ENCODE assay signal across 5 cellular contexts in genomic region chr17:47466976-47467375, GRCh38.
A peak's percentile ranks its signal among the peaks of the same experiment; 100 is the strongest.
DNase-seq lines count a peak whose midpoint lies in the region; TF ChIP-seq lines count a peak whose summit lies in the region.
"Not testable (repeated sequence)": the region's sequence is repeated elsewhere in the genome, so short reads cannot be mapped to it uniquely, and the experiment has no call there.

No MANE protein-coding gene starts in this region.

- H3K4me3 Mint-ChIP-seq in chondrocyte (ENCODE audit: unreplicated experiment), result not testable (repeated sequence)

- not testable (repeated sequence) for H3K9ac ChIP-seq in adipocyte (ENCODE audit: low read length); trophoblast cell (ENCODE audit: low read length)

- H3K4me3 ChIP-seq in adipocyte (ENCODE audit: low read length); trophoblast cell (ENCODE audit: low read depth, low read length): not testable (repeated sequence)

- H2BK120ac ChIP-seq in trophoblast cell (ENCODE audit: insufficient read depth, low read length, poor library complexity), result not testable (repeated sequence)

- not testable (repeated sequence) for H3K36me3 Mint-ChIP-seq in chondrocyte (ENCODE audit: low read depth)

- H4K12ac ChIP-seq in trophoblast cell (ENCODE audit: low read depth, low read length), result not testable (repeated sequence)

- H3K4me2 ChIP-seq in trophoblast cell (ENCODE audit: low read length), result not testable (repeated sequence)

- H2AFZ ChIP-seq in trophoblast cell (ENCODE audit: insufficient read depth, low read length, poor library complexity), result not testable (repeated sequence)

- not testable (repeated sequence) for H4K8ac ChIP-seq in trophoblast cell (ENCODE audit: low read depth, low read length)

- peaks cover 20% of the 10 kb centered on the region for H3K4me1 Mint-ChIP-seq in chondrocyte (ENCODE audit: low read depth)

- H3K9me3 Mint-ChIP-seq in chondrocyte (ENCODE audit: low read depth), result not testable (repeated sequence)

- no CpG with 5 or more reads among the region's 4 CpGs for WGBS in trophoblast cell (ENCODE audit: extremely low coverage, insufficient coverage, insufficient read length)

- not testable (repeated sequence) for H3K27me3 Mint-ChIP-seq in chondrocyte (ENCODE audit: low read depth)

- peak overlapping the region; percentile 82 for H3K27ac Mint-ChIP-seq in chondrocyte (ENCODE audit: unreplicated experiment)

- H3K79me1 ChIP-seq in trophoblast cell (ENCODE audit: low read length), result not testable (repeated sequence)

- not testable (repeated sequence) for H3K4ac ChIP-seq in trophoblast cell (ENCODE audit: low read depth, low read length)

- H2AK5ac ChIP-seq in trophoblast cell (ENCODE audit: low read length), result not testable (repeated sequence)

- H3K18ac ChIP-seq in trophoblast cell (ENCODE audit: low read length), result not testable (repeated sequence)

- H3K36me3 ChIP-seq in adipocyte (ENCODE audit: control insufficient read depth, insufficient read depth, low read length, severe bottlenecking); trophoblast cell (ENCODE audit: control insufficient read depth in 1 of 2, insufficient read depth in 2 of 2, low read length in 2 of 2): not testable (repeated sequence)

- not testable (repeated sequence) for TF ChIP-seq RAD21 in Ishikawa (IDR thresholded peaks at IDR 0.05; ENCODE audit: low read depth)

- not testable (repeated sequence) for H3K14ac ChIP-seq in trophoblast cell (ENCODE audit: low read length)

- DNase-seq in adipocyte (ENCODE audit: low read depth) (peak; percentile 1), myocyte (ENCODE audit: low read depth) (peak; percentile 70), trophoblast cell (peak; percentile 32 to 65)
- not testable (repeated sequence) for DNase-seq in chondrocyte (ENCODE audit: low spot score)

- not testable (repeated sequence) for H3K27ac ChIP-seq in trophoblast cell (ENCODE audit: low read depth, low read length)

- not testable (repeated sequence) for H3K79me2 ChIP-seq in trophoblast cell (ENCODE audit: control insufficient read depth, insufficient read depth, low read length, poor library complexity)

- TF ChIP-seq CTCF in chondrocyte (IDR thresholded peaks at IDR 0.05), result not testable (repeated sequence)

- not testable (repeated sequence) for H2BK12ac ChIP-seq in trophoblast cell (ENCODE audit: low read length)

- TF ChIP-seq EP300 in Ishikawa (IDR thresholded peaks at IDR 0.05; ENCODE audit: borderline replicate concordance), result not testable (repeated sequence)

- H3K4me1 ChIP-seq in adipocyte (ENCODE audit: control insufficient read depth, insufficient read depth, low read length); trophoblast cell (ENCODE audit: control insufficient read depth in 1 of 2, insufficient read depth in 2 of 2, low read length in 2 of 2): not testable (repeated sequence)

- not testable (repeated sequence) for H4K91ac ChIP-seq in trophoblast cell (ENCODE audit: low read depth, low read length)

- not testable (repeated sequence) for H3K27me3 ChIP-seq in adipocyte (replicated peaks; ENCODE audit: control insufficient read depth, insufficient read depth, low read length); trophoblast cell (ENCODE audit: insufficient read depth, low read length)

- H3K9me3 ChIP-seq in adipocyte (ENCODE audit: control insufficient read depth, low read length); trophoblast cell (ENCODE audit: insufficient read depth, low read depth, low read length): not testable (repeated sequence)

- H3K23ac ChIP-seq in trophoblast cell (ENCODE audit: low read length), result not testable (repeated sequence)

- H2BK5ac ChIP-seq in trophoblast cell (ENCODE audit: low read depth, low read length, poor library complexity), result not testable (repeated sequence)

TF ChIP-seq in Ishikawa, 13 proteins besides CTCF, POLR2A, EP300 and RAD21:
- 0 out of 2 replicates have a peak, but pooled peaks have one; percentile 23 for TF ChIP-seq NFIC (IDR thresholded peaks at IDR 0.05)
